8 cellular contexts compared by ENCODE assay signal in genomic region chr6:40912158-40912946, GRCh38.
A peak's percentile ranks its signal among the peaks of the same experiment; 100 is the strongest.
DNase-seq lines count a peak whose midpoint lies in the region; ATAC-seq and TF ChIP-seq lines count a peak whose summit lies in the region.

No MANE protein-coding gene starts in this region.

- DNase-seq in NK-92 treated with Interleukin-12 subunit alpha and Interleukin-12 subunit beta, amount 100 ng/mL, for 24 hours (lab: John Stamatoyannopoulos, UW), result peak; percentile 8
- no peak for DNase-seq in NK-92 (lab: John Stamatoyannopoulos, UW; ENCODE audit: unreplicated experiment)
- peak; percentile 26 for DNase-seq in KG1 (lab: John Stamatoyannopoulos, UW)
- peak; percentile 10 for DNase-seq in OCI-LY7 (ENCODE audit: low spot score)
- peak; percentile 20 to 66 for DNase-seq in dermis microvascular lymphatic vessel endothelial cell (ENCODE audit: low read depth in 2 of 2)
- peak; percentile 7 for DNase-seq in midbrain (lab: John Stamatoyannopoulos, UW)

- H3K9me2 ChIP-seq in OCI-LY7 (ENCODE audit: insufficient read depth, low read length), result no peaks in the 10 kb centered on the region

- H3K36me3 ChIP-seq in OCI-LY7 (ENCODE audit: insufficient read depth, low read length), result no peaks in the 10 kb centered on the region

- TF ChIP-seq CTCF in OCI-LY7 (conservative IDR thresholded peaks at IDR 0.05; ENCODE audit: low read length), result peak; percentile 52

- no peak overlapping the region for H3K4me2 ChIP-seq in OCI-LY7 (ENCODE audit: low read length)

- H3K4me1 ChIP-seq in OCI-LY7 (ENCODE audit: insufficient read depth, low read length, poor library complexity, severe bottlenecking), result no peaks in the 10 kb centered on the region

- intact Hi-C loops in OCI-LY7 (cut with micrococcal nuclease; ENCODE audit: unreplicated experiment), result no loop called here

- H3K9me3 ChIP-seq in OCI-LY7 (ENCODE audit: low read length), result no peaks in the 10 kb centered on the region

- POLR2A ChIA-PET in OCI-LY7 (lab: Charles Lee), result interaction anchor here (0.5 to 1.7 kb wide), 3 partner anchors 11 to 774 kb away, joined by 3 to 6 read pairs (median 5); no protein-coding TSS in a partner anchor

- BruUV-seq in OCI-LY7 (replicated peaks; lab: Mats Ljungman, UMichigan), result no TSS peak

- H3K27ac ChIP-seq in OCI-LY7 (ENCODE audit: low read depth, low read length, poor library complexity, severe bottlenecking), result no peak overlapping the region

- no peaks in the 10 kb centered on the region for H4K20me1 ChIP-seq in OCI-LY7 (ENCODE audit: insufficient read depth, low read length)

- no peaks in the 10 kb centered on the region for H3K79me2 ChIP-seq in OCI-LY7 (ENCODE audit: insufficient read depth, low read depth, low read length)

- no peak overlapping the region for H3K4me3 ChIP-seq in OCI-LY7 (ENCODE audit: low read depth, low read length, poor library complexity, severe bottlenecking)

- H2AFZ ChIP-seq in OCI-LY7 (ENCODE audit: low read length), result no peak overlapping the region

- ATAC-seq in GM21723 (IDR thresholded peaks at IDR 0.05; ENCODE audit: unreplicated experiment), result peak; percentile 96
- ATAC-seq in GM19455 (IDR thresholded peaks at IDR 0.05; ENCODE audit: unreplicated experiment), result no peak

- CTCF ChIA-PET in OCI-LY7 (lab: Charles Lee; ENCODE audit: unreplicated experiment), result no interaction called here
